19 cellular contexts compared by ENCODE assay signal in the genomic region with DNA sequence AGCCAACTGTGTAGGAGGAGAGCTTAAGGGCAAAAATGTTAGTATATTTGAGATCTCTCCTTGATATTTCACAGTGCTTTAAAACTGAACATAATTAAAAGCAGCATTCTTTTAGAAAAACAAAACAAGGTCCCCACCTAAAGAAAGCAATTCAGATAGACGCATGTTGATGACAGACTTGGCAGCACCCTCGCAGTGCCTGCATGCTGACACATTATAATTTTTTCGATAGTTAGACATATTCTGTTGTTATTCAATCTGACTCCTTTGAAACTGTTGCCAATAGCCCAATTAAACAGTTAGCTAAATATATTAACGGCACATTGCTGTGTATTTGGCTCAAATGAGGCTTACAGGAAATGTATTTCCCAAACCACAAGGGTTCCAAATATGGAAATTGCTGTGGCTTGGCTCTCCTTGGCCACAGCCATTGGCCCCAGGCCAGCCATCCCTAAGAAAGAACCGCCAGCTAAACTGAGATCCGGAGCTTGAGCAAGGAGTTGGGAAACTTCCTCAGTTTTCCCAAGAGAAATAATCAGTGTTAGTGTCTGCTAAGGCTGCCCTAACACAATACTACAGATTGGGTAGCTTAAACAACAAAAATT. TPM values are rescaled to one million over a fixed set of nuclear protein-coding genes. Genes with fewer than 3 reads are reported as not detected.
DNase-seq lines count a peak whose midpoint lies in the region; ATAC-seq, FAIRE-seq and TF ChIP-seq lines count a peak whose summit lies in the region.
"Had no signal": no experiment of that assay in that cellular context is flagged by ENCODE, and none has a peak within 500 bp of the region (broad histone marks: within the 10 kb centered on the region; RNA-seq: fewer than 3 reads in every experiment).

No MANE protein-coding gene starts in this region.

- intact Hi-C loops in Right ventricle myocardium inferior (cut with DNase I) = no loop called here
- intact Hi-C loops in posterior vena cava (cut with DNase I) = no loop called here

- CTCF ChIA-PET in activated CD4-positive, alpha-beta T cell treated with anti-CD3 and anti-CD28 coated beads, Interleukin-2, amount 10 ng/mL, durations not matched to agents 7 days and 5 days (lab: Charles Lee) = interaction anchor here (0.9 kb wide), 1 partner anchor 51 kb away, joined by 3 read pairs; no protein-coding TSS in a partner anchor

- H4K20me1 ChIP-seq in astrocyte (ENCODE audit: insufficient read depth, low read length) = no peaks in the 10 kb centered on the region

- H3K27me3 Mint-ChIP-seq in astrocyte (ENCODE audit: low read depth, unreplicated experiment) = peaks cover 3% of the 10 kb centered on the region
- peaks cover 14% of the 10 kb centered on the region for H3K27me3 Mint-ChIP-seq in activated CD4-positive, alpha-beta T cell treated with anti-CD3 and anti-CD28 coated beads, Interleukin-2, amount 10 ng/mL, durations not matched to agents 7 days and 5 days

- no peak for TF ChIP-seq CTCF in astrocyte (IDR thresholded peaks at IDR 0.05; ENCODE audit: insufficient read depth, low read depth, low read length)

- peaks cover 4% of the 10 kb centered on the region for H3K9me3 Mint-ChIP-seq in astrocyte (ENCODE audit: unreplicated experiment)
- H3K9me3 Mint-ChIP-seq in activated CD4-positive, alpha-beta T cell treated with anti-CD3 and anti-CD28 coated beads, Interleukin-2, amount 10 ng/mL, durations not matched to agents 7 days and 5 days = no peaks in the 10 kb centered on the region

- H3K27me3 ChIP-seq in astrocyte (ENCODE audit: insufficient read depth, low read length) = no peaks in the 10 kb centered on the region

- ATAC-seq in Right ventricle myocardium inferior (peak; percentile 93), esophagus mucosa (no peak)
- ATAC-seq: activated CD4-positive, alpha-beta T cell treated with anti-CD3 and anti-CD28 coated beads for 36 hours had no signal

- H3K4me3 Mint-ChIP-seq in astrocyte (ENCODE audit: unreplicated experiment) = no peak overlapping the region
- no peak overlapping the region for H3K4me3 Mint-ChIP-seq in activated CD4-positive, alpha-beta T cell treated with anti-CD3 and anti-CD28 coated beads, Interleukin-2, amount 10 ng/mL, durations not matched to agents 7 days and 5 days
- H3K4me3 Mint-ChIP-seq: activated CD4-positive, alpha-beta T cell treated with anti-CD3 and anti-CD28 coated beads for 36 hours; neural crest cell had no signal

- no peak overlapping the region for H3K9ac ChIP-seq in astrocyte (ENCODE audit: low read length)

- no peak overlapping the region for H2AFZ ChIP-seq in astrocyte (ENCODE audit: low read depth, low read length)

- no peaks in the 10 kb centered on the region for H3K79me2 ChIP-seq in astrocyte (ENCODE audit: insufficient read depth, low read length)

- H3K4me1 Mint-ChIP-seq in astrocyte (ENCODE audit: low read depth, unreplicated experiment) = no peaks in the 10 kb centered on the region
- no peaks in the 10 kb centered on the region for H3K4me1 Mint-ChIP-seq in activated CD4-positive, alpha-beta T cell treated with anti-CD3 and anti-CD28 coated beads, Interleukin-2, amount 10 ng/mL, durations not matched to agents 7 days and 5 days
- H3K4me1 Mint-ChIP-seq: activated CD4-positive, alpha-beta T cell treated with anti-CD3 and anti-CD28 coated beads for 36 hours; neural crest cell had no signal

- no peaks in the 10 kb centered on the region for H3K9me3 ChIP-seq in astrocyte (ENCODE audit: insufficient read depth, low read depth, low read length)
- H3K9me3 ChIP-seq: SJSA1 had no signal

- H3K27ac Mint-ChIP-seq in astrocyte (ENCODE audit: unreplicated experiment) = no peak overlapping the region
- no peak overlapping the region for H3K27ac Mint-ChIP-seq in activated CD4-positive, alpha-beta T cell treated with anti-CD3 and anti-CD28 coated beads, Interleukin-2, amount 10 ng/mL, durations not matched to agents 7 days and 5 days
- H3K27ac Mint-ChIP-seq: activated CD4-positive, alpha-beta T cell treated with anti-CD3 and anti-CD28 coated beads for 36 hours had no signal

- no peak overlapping the region for H3K4me3 ChIP-seq in astrocyte (ENCODE audit: insufficient read depth, low read depth, low read length)
- H3K4me3 ChIP-seq: SJSA1 had no signal

- POLR2A ChIA-PET in activated CD4-positive, alpha-beta T cell treated with anti-CD3 and anti-CD28 coated beads, Interleukin-2, amount 10 ng/mL, durations not matched to agents 7 days and 5 days (lab: Charles Lee) = no interaction called here

- no peak overlapping the region for H3K27ac ChIP-seq in astrocyte (ENCODE audit: low read depth, low read length)
- H3K27ac ChIP-seq: SJSA1 had no signal

- no peaks in the 10 kb centered on the region for H3K36me3 Mint-ChIP-seq in astrocyte (ENCODE audit: low read depth, unreplicated experiment)
- no peaks in the 10 kb centered on the region for H3K36me3 Mint-ChIP-seq in activated CD4-positive, alpha-beta T cell treated with anti-CD3 and anti-CD28 coated beads, Interleukin-2, amount 10 ng/mL, durations not matched to agents 7 days and 5 days (ENCODE audit: low read depth)

- H3K4me1 ChIP-seq in astrocyte (ENCODE audit: insufficient read depth, low read length) = no peaks in the 10 kb centered on the region
- H3K4me1 ChIP-seq: SJSA1 had no signal

- H3K4me2 ChIP-seq in astrocyte (ENCODE audit: low read length) = no peak overlapping the region

- FAIRE-seq in astrocyte (lab: Jason Lieb, UNC) = no peak
- FAIRE-seq: frontal cortex had no signal

- no peaks in the 10 kb centered on the region for H3K36me3 ChIP-seq in astrocyte (ENCODE audit: insufficient read depth, low read length)
- H3K36me3 ChIP-seq: SJSA1 had no signal

- DNase-seq in Ammon's horn (ENCODE audit: low spot score) (peak; percentile 51), astrocyte (ENCODE audit: low read depth) (peak; percentile 38), Right ventricle myocardium inferior (ENCODE audit: missing footprints) (peak; percentile 91), posterior vena cava (ENCODE audit: low spot score) (peak; percentile 89), epidermal melanocyte (ENCODE audit: insufficient read length, low spot score) (no peak)
- no peak for DNase-seq in activated CD4-positive, alpha-beta T cell treated with anti-CD3 and anti-CD28 coated beads, Interleukin-2, amount 10 ng/mL, durations not matched to agents 7 days and 5 days
- no peak for DNase-seq in activated naive CD4-positive, alpha-beta T cell (lab: John Stamatoyannopoulos, UW)
- DNase-seq: activated CD4-positive, alpha-beta T cell treated with anti-CD3 and anti-CD28 coated beads for 36 hours; activated naive CD4-positive, alpha-beta T cell treated with Interleukin-2 at 50 U/mL for 16 hours; GDM1; H7; NCI-H1417 treated with DMSO at 0.1 percent for 48 hours; retina; stimulated activated CD4-positive, alpha-beta T cell treated with anti-CD3 and anti-CD28 coated beads, Interleukin-2, amount 100 ng/mL, for 24 hours; substantia nigra had no signal

RNA-seq across cellular contexts. Expression of a gene that starts 31.0 kb away (rescaled TPM):
- not detected in 2 replicates for total RNA-seq in astrocyte
- not detected for total RNA-seq in Right ventricle myocardium inferior
- not detected for total RNA-seq in posterior vena cava
- total RNA-seq in esophagus mucosa = not detected
- not detected for total RNA-seq in activated CD4-positive, alpha-beta T cell treated with anti-CD3 and anti-CD28 coated beads, Interleukin-2, amount 10 ng/mL, durations not matched to agents 7 days and 5 days
- total RNA-seq: activated CD4-positive, alpha-beta T cell treated with anti-CD3 and anti-CD28 coated beads for 36 hours; frontal cortex; H7; SJSA1 had no signal

Comparison
In these comparisons a context has a peak if more than half of its experiments do, and no peak if none do; other contexts are left out.
1. DNase-seq: peak in Ammon's horn (single experiment), astrocyte (single experiment), Right ventricle myocardium inferior (single experiment) and posterior vena cava (single experiment); none in activated CD4-positive, alpha-beta T cell treated with anti-CD3 and anti-CD28 coated beads, Interleukin-2, amount 10 ng/mL, durations not matched to agents 7 days and 5 days (single experiment), epidermal melanocyte (single experiment) and activated naive CD4-positive, alpha-beta T cell (0 of 4).